In the genomic region with DNA sequence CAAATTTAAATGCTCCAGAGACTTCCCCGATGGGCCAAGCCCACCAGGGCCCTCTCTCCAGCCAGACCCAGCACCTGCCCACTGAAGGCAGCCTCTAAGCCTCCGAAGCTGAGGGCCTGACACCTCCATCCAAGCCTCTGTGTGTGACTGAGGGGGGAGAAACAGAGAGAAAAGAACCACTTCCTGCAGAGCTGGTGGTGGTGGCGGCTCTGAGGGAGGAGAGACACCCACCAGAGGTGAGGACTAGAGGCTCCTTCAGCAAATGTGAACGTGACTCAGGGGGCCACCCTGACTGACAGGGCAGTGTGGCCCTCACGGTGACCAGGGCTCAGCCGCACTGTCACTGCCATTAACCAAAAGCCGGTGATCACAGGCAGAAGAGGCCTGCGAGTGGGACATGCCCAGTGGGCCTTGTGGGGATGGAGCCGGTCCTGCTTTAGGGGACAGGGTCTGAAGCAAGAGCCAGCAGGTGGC, we compare ENCODE assay signal across 10 cellular contexts. TPM values are rescaled to one million over a fixed set of nuclear protein-coding genes. Genes with fewer than 3 reads are reported as not detected.
DNase-seq lines count a peak whose midpoint lies in the region; ATAC-seq and TF ChIP-seq lines count a peak whose summit lies in the region.
"Had no signal": no experiment of that assay in that cellular context is flagged by ENCODE, and none has a peak within 500 bp of the region (broad histone marks: within the 10 kb centered on the region; RNA-seq: fewer than 3 reads in every experiment).

No MANE protein-coding gene starts in this region.

- no peak for TF ChIP-seq CTCF in ovary (IDR thresholded peaks at IDR 0.05)

- H3K9me3 ChIP-seq in ovary: no peaks in the 10 kb centered on the region

- H3K27ac ChIP-seq in ovary: peak overlapping the region; percentile 45 to 95

- no peak for TF ChIP-seq EP300 in ovary (IDR thresholded peaks at IDR 0.05)

- WGBS in ovary, 3 donors: 55 to 60% (median 58%) methylated on average over 9 of the region's 9 CpGs

- intact Hi-C loops in ovary (cut with DNase I): loop anchor here in 1 of 4 donors (1.0 kb wide), 1 partner anchor 40 kb away; no protein-coding TSS in a partner anchor

- no peak for TF ChIP-seq POLR2A in ovary (IDR thresholded peaks at IDR 0.05)

- no peak overlapping the region for H3K4me3 ChIP-seq in ovary

- H3K36me3 ChIP-seq in ovary: no peaks in the 10 kb centered on the region

- H3K4me1 ChIP-seq in ovary (ENCODE audit: insufficient read depth): peaks cover 17% of the 10 kb centered on the region

- H3K27me3 ChIP-seq in ovary: no peaks in the 10 kb centered on the region

- ATAC-seq in HG03135 (IDR thresholded peaks at IDR 0.05; ENCODE audit: unreplicated experiment): peak; percentile 71

- DNase-seq in GM19240 (ENCODE audit: insufficient read length, low spot score) (peak; percentile 70), ovary (peak in 2 of 5 donors; percentile 20 to 37), LoVo (ENCODE audit: low spot score) (no peak), dermis blood vessel endothelial cell (no peak), COLO829 (ENCODE audit: low spot score) (no peak), cerebellum (ENCODE audit: low spot score) (no peak)
- DNase-seq in activated CD8-positive, alpha-beta memory T cell treated with anti-CD3 and anti-CD28 coated beads for 4 hours (ENCODE audit: low read depth in 2 of 2): peak; percentile 42 to 48

RNA-seq across cellular contexts. Expression of a gene that starts 31.0 kb away (rescaled TPM):
- total RNA-seq in ovary: 1 to 10 TPM in 1 of 7 donors, under 1 TPM in 5, not detected in 1; 0.12 to 1.3 (median 0.29) TPM
- under 1 TPM; 0.12 to 0.83 TPM for polyA plus RNA-seq in ovary
- not detected in 2 replicates for total RNA-seq in dermis blood vessel endothelial cell
- not detected for total RNA-seq in cerebellum
- total RNA-seq: glomerular endothelial cell, M059J had no signal

Comparison
In these comparisons a context has a peak if more than half of its experiments do, and no peak if none do; other contexts are left out.
1. DNase-seq: peak in GM19240 (single experiment) and activated CD8-positive, alpha-beta memory T cell treated with anti-CD3 and anti-CD28 coated beads for 4 hours (2 of 2); none in LoVo (single experiment), dermis blood vessel endothelial cell (single experiment), COLO829 (single experiment) and cerebellum (single experiment).